In the genomic region with DNA sequence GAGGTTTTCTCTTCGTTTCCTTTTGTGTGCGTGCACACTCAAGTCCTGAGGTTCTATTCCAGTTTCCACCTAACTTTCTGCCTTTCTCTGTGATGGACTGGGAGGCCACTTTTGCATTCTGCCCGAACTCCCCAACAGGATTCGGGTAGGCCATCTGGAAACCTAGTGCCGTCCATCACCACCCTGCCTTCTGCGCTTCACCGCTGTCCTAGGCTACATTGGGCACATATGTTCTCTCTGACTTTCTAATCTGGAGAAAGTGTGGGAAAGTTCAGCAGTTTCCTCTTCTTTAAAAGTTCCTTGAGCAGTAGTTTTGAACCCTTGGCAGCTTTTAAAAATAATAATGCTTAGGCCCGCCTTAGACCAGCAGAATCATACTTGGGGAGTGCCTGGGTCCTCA, we compare ENCODE assay signal across 17 cellular contexts. TPM values are rescaled to one million over a fixed set of nuclear protein-coding genes. Genes with fewer than 3 reads are reported as not detected.
DNase-seq lines count a peak whose midpoint lies in the region; ATAC-seq and TF ChIP-seq lines count a peak whose summit lies in the region.
"Had no signal": no experiment of that assay in that cellular context is flagged by ENCODE, and none has a peak within 500 bp of the region (broad histone marks: within the 10 kb centered on the region; RNA-seq: fewer than 3 reads in every experiment).

No MANE protein-coding gene starts in this region.

- H3K27me3 ChIP-seq in DND-41 (ENCODE audit: insufficient read depth, low read length, poor library complexity) (no peaks in the 10 kb centered on the region), right lobe of liver (no peaks in the 10 kb centered on the region)

- intact Hi-C loops in right lobe of liver (cut with DNase I) = no loop called here

- ATAC-seq in activated T-cell treated with anti-CD3 and anti-CD28 coated beads, Interleukin-2, amount 50 U/mL, for 72 hours (replicated peaks in 1 of 2) = no peak
- no peak for ATAC-seq in DND-41 (ENCODE audit: insufficient read depth, low read depth)
- no peak for ATAC-seq in right lobe of liver
- no peak for ATAC-seq in HG03378 (IDR thresholded peaks at IDR 0.05; ENCODE audit: unreplicated experiment)
- ATAC-seq: CD8-positive, alpha-beta T cell had no signal

- peak overlapping the region; percentile 66; the same call in 1 of the 2 replicates for H3K4me2 ChIP-seq in DND-41 (ENCODE audit: insufficient read depth, low read length)
- H3K4me2 ChIP-seq: KMS-11 had no signal

- TF ChIP-seq CTCF in DND-41 (IDR thresholded peaks at IDR 0.05; ENCODE audit: borderline replicate concordance, extremely low read depth, low read length, poor library complexity, severe bottlenecking) (no peak), glutamatergic neuron (IDR thresholded peaks at IDR 0.05; ENCODE audit: partially characterized antibody, unreplicated experiment) (no peak), right lobe of liver (IDR thresholded peaks at IDR 0.05) (no peak)

- H3K4me1 Mint-ChIP-seq in activated T-cell treated with anti-CD3 and anti-CD28 coated beads, Interleukin-2, amount 50 U/mL, for 24 hours (ENCODE audit: low read depth) = peaks cover 54% of the 10 kb centered on the region
- peaks cover 47% of the 10 kb centered on the region for H3K4me1 Mint-ChIP-seq in activated T-cell treated with anti-CD3 and anti-CD28 coated beads, Interleukin-2, amount 50 U/mL, for 72 hours (ENCODE audit: low read depth)
- peaks cover 54% of the 10 kb centered on the region for H3K4me1 Mint-ChIP-seq in activated CD4-positive, alpha-beta memory T cell treated with anti-CD3 and anti-CD28 coated beads, Interleukin-2, amount 10 ng/mL, durations not matched to agents 7 days and 5 days
- H3K4me1 Mint-ChIP-seq in glutamatergic neuron (ENCODE audit: low read depth, unreplicated experiment) = peaks cover 61% of the 10 kb centered on the region

- H3K4me1 ChIP-seq in DND-41 (ENCODE audit: insufficient read depth, low read length) = peaks cover 64% of the 10 kb centered on the region
- no peaks in the 10 kb centered on the region for H3K4me1 ChIP-seq in right lobe of liver

- no peak overlapping the region for H2AFZ ChIP-seq in DND-41 (ENCODE audit: low read depth, low read length)

- H3K36me3 Mint-ChIP-seq in activated T-cell treated with anti-CD3 and anti-CD28 coated beads, Interleukin-2, amount 50 U/mL, for 24 hours (ENCODE audit: low read depth) = peaks cover 84% of the 10 kb centered on the region
- H3K36me3 Mint-ChIP-seq in activated T-cell treated with anti-CD3 and anti-CD28 coated beads, Interleukin-2, amount 50 U/mL, for 72 hours (ENCODE audit: insufficient read depth in 2 of 2) = peaks cover 8 to 26% of the 10 kb centered on the region in 2 donors
- peaks cover 77% of the 10 kb centered on the region for H3K36me3 Mint-ChIP-seq in activated CD4-positive, alpha-beta memory T cell treated with anti-CD3 and anti-CD28 coated beads, Interleukin-2, amount 10 ng/mL, durations not matched to agents 7 days and 5 days (ENCODE audit: low read depth)
- no peaks in the 10 kb centered on the region for H3K36me3 Mint-ChIP-seq in glutamatergic neuron (ENCODE audit: unreplicated experiment)

- H3K27me3 Mint-ChIP-seq in activated T-cell treated with anti-CD3 and anti-CD28 coated beads, Interleukin-2, amount 50 U/mL, for 24 hours = no peaks in the 10 kb centered on the region
- H3K27me3 Mint-ChIP-seq in activated T-cell treated with anti-CD3 and anti-CD28 coated beads, Interleukin-2, amount 50 U/mL, for 72 hours (ENCODE audit: low read depth) = no peaks in the 10 kb centered on the region
- no peaks in the 10 kb centered on the region for H3K27me3 Mint-ChIP-seq in activated CD4-positive, alpha-beta memory T cell treated with anti-CD3 and anti-CD28 coated beads, Interleukin-2, amount 10 ng/mL, durations not matched to agents 7 days and 5 days
- H3K27me3 Mint-ChIP-seq in glutamatergic neuron (ENCODE audit: unreplicated experiment) = peaks cover 8% of the 10 kb centered on the region

- H3K36me3 ChIP-seq in DND-41 (ENCODE audit: insufficient read depth, low read length) (peaks cover 74% of the 10 kb centered on the region), right lobe of liver (peaks cover 7 to 59% (median 32%) of the 10 kb centered on the region in 4 donors)

- CTCF ChIA-PET in activated CD4-positive, alpha-beta memory T cell treated with anti-CD3 and anti-CD28 coated beads, Interleukin-2, amount 10 ng/mL, durations not matched to agents 7 days and 5 days (lab: Charles Lee) = interaction anchor here (9.0 kb wide), 1 partner anchor 167 kb away, joined by 156 read pairs; no protein-coding TSS in a partner anchor

- H3K9me3 ChIP-seq in DND-41 (ENCODE audit: insufficient read depth, low read length, severe bottlenecking) (no peaks in the 10 kb centered on the region), right lobe of liver (no peaks in the 10 kb centered on the region)

- WGBS in right lobe of liver (ENCODE audit: insufficient coverage, low coverage, low lambda C conversion rate, missing lambda C conversion rate) = 83% methylated on average over 7 of the region's 8 CpGs

- H3K27ac Mint-ChIP-seq in activated T-cell treated with anti-CD3 and anti-CD28 coated beads, Interleukin-2, amount 50 U/mL, for 24 hours = peak overlapping the region; percentile 82
- no peak overlapping the region for H3K27ac Mint-ChIP-seq in activated T-cell treated with anti-CD3 and anti-CD28 coated beads, Interleukin-2, amount 50 U/mL, for 72 hours
- peak overlapping the region; percentile 27 for H3K27ac Mint-ChIP-seq in activated CD4-positive, alpha-beta memory T cell treated with anti-CD3 and anti-CD28 coated beads, Interleukin-2, amount 10 ng/mL, durations not matched to agents 7 days and 5 days
- peak overlapping the region; percentile 66 for H3K27ac Mint-ChIP-seq in glutamatergic neuron (ENCODE audit: unreplicated experiment)

- H3K4me3 ChIP-seq in DND-41 (ENCODE audit: low read depth in 1 of 2, low read length in 2 of 2) (no peak overlapping the region), right lobe of liver (no peak overlapping the region)

- H3K9ac ChIP-seq in DND-41 (ENCODE audit: low read depth, low read length) = peak overlapping the region; percentile 71
- H3K9ac ChIP-seq: KMS-11 had no signal

- DNase-seq in activated T-cell treated with anti-CD3 and anti-CD28 coated beads, Interleukin-2, amount 50 U/mL, for 24 hours = no peak
- DNase-seq in activated T-cell treated with anti-CD3 and anti-CD28 coated beads, Interleukin-2, amount 50 U/mL, for 72 hours = no peak
- DNase-seq in DND-41 (no peak), glutamatergic neuron (no peak), right lobe of liver (no peak), NCI-H526 (lab: John Stamatoyannopoulos, UW) (no peak)
- no peak for DNase-seq in activated CD4-positive, alpha-beta memory T cell treated with anti-CD3 and anti-CD28 coated beads, Interleukin-2, amount 10 ng/mL, durations not matched to agents 7 days and 5 days
- DNase-seq: AML-193; CD8-positive, alpha-beta T cell; DMS79 treated with DMSO at 0.1 percent for 48 hours; GF-D8; GOT3; NCI-H1105 treated with DMSO at 0.1 percent for 48 hours; NCI-H446 treated with DMSO at 0.1 percent for 48 hours; NCI-H774 had no signal

- TF ChIP-seq POLR2A in right lobe of liver (IDR thresholded peaks at IDR 0.05) = no peak

- H3K27ac ChIP-seq in DND-41 (ENCODE audit: low read length) (peak overlapping the region; percentile 97), right lobe of liver (no peak overlapping the region)
- H3K27ac ChIP-seq: KMS-11 had no signal

- H3K4me3 Mint-ChIP-seq in activated T-cell treated with anti-CD3 and anti-CD28 coated beads, Interleukin-2, amount 50 U/mL, for 24 hours = no peak overlapping the region
- no peak overlapping the region for H3K4me3 Mint-ChIP-seq in activated T-cell treated with anti-CD3 and anti-CD28 coated beads, Interleukin-2, amount 50 U/mL, for 72 hours
- no peak overlapping the region for H3K4me3 Mint-ChIP-seq in activated CD4-positive, alpha-beta memory T cell treated with anti-CD3 and anti-CD28 coated beads, Interleukin-2, amount 10 ng/mL, durations not matched to agents 7 days and 5 days
- no peak overlapping the region for H3K4me3 Mint-ChIP-seq in glutamatergic neuron (ENCODE audit: unreplicated experiment)
- H3K4me3 Mint-ChIP-seq: CD8-positive, alpha-beta T cell had no signal

- H4K20me1 ChIP-seq in DND-41 (ENCODE audit: insufficient read depth, low read length) = peaks cover 26% of the 10 kb centered on the region

- H3K9me3 Mint-ChIP-seq in activated T-cell treated with anti-CD3 and anti-CD28 coated beads, Interleukin-2, amount 50 U/mL, for 24 hours = no peaks in the 10 kb centered on the region
- H3K9me3 Mint-ChIP-seq in activated T-cell treated with anti-CD3 and anti-CD28 coated beads, Interleukin-2, amount 50 U/mL, for 72 hours = no peaks in the 10 kb centered on the region
- H3K9me3 Mint-ChIP-seq in activated CD4-positive, alpha-beta memory T cell treated with anti-CD3 and anti-CD28 coated beads, Interleukin-2, amount 10 ng/mL, durations not matched to agents 7 days and 5 days = no peaks in the 10 kb centered on the region
- H3K9me3 Mint-ChIP-seq in glutamatergic neuron (ENCODE audit: unreplicated experiment) = peaks cover 6% of the 10 kb centered on the region
- H3K9me3 Mint-ChIP-seq: CD8-positive, alpha-beta T cell had no signal

- peaks cover 76% of the 10 kb centered on the region for H3K79me2 ChIP-seq in DND-41 (ENCODE audit: insufficient read depth, low read length)

- POLR2A ChIA-PET in activated CD4-positive, alpha-beta memory T cell treated with anti-CD3 and anti-CD28 coated beads, Interleukin-2, amount 10 ng/mL, durations not matched to agents 7 days and 5 days (lab: Charles Lee) = interaction anchor here (1.2 kb wide), 1 partner anchor 121 kb away, joined by 4 read pairs; a partner anchor contains a TSS

RNA-seq across cellular contexts. Expression of a gene that starts 46.8 kb away (rescaled TPM):
- under 1 TPM; 0.05 to 0.10 TPM for total RNA-seq in activated T-cell treated with anti-CD3 and anti-CD28 coated beads, Interleukin-2, amount 50 U/mL, for 72 hours
- total RNA-seq in activated CD4-positive, alpha-beta memory T cell treated with anti-CD3 and anti-CD28 coated beads, Interleukin-2, amount 10 ng/mL, durations not matched to agents 7 days and 5 days = not detected
- total RNA-seq in glutamatergic neuron (ENCODE audit: unreplicated experiment) (not detected), right lobe of liver (10 to 100 TPM in 4 of 6 experiments, 1 to 10 TPM in 2; 6.8 to 18.6 (median 12.4) TPM)
- total RNA-seq: CD8-positive, alpha-beta T cell had no signal
